ENCODE assay signal across 8 cellular contexts in the genomic region with DNA sequence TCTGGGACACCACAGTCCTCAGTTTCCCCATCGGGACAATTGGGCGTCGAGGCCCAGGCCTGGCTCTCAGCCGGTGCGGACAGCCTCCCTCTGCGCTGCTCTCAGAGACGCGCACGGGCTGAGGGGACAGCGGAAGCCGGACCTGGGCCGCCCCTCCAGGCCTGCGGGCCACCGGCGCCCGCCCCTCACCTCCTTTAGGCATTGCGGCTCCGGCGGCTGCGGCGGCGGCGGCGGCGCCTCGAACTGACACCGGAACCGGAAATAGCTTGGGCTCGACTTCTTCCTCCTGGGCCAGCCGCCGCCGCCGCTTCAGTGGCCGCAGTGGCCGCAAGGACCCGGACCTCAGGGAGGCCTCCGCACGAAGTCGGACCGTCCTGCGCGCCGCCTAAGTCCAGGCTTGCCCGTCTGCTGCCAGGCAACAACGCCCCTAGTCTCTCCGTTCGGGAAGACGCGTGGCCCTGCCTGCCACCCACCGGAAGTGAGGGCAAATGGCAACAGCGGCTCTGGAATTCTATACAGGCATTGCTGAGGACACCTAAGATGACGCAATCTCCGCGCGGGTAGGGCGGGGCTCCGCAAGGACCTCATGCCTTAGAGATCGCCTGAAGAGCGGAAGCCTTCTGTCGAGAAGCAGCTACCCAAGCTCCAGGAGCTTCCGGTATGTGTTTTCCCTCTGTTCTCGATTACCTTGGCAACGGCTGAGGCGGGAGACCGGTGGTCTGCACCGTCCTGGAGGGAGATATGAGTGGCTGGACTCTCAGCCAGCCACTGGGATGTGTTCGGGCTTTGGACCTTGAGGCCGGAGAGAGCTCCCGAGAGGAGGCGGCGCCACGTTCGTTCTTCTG. TPM values are rescaled to one million over a fixed set of nuclear protein-coding genes. Genes with fewer than 3 reads are reported as not detected.
DNase-seq lines count a peak whose midpoint lies in the region; ATAC-seq and TF ChIP-seq lines count a peak whose summit lies in the region.

BUD31 (plus strand) TSS at position 623 of the 845 bp plus-strand sequence. CDS start 2,124 bp downstream, outside the sequence.
PDAP1 (minus strand) TSS at position 251 of the 845 bp plus-strand sequence; CDS start at position 202, 49 bp downstream.

- H3K36me3 Mint-ChIP-seq in naive thymus-derived CD8-positive, alpha-beta T cell = peaks cover 0 to 42% (median 9%) of the 10 kb centered on the region in 3 donors

- H2AFZ ChIP-seq in DND-41 (ENCODE audit: low read depth, low read length) (peak within 1 kb of the TSS; percentile 96), GM23248 (peak within 1 kb of the TSS; percentile 64), fibroblast of lung (ENCODE audit: low read length) (peak within 1 kb of the TSS; percentile 93)

- 1% methylated on average over 57 to 72 of the region's 73 CpGs for WGBS in GM23248 (ENCODE audit: low coverage in 1 of 2, low lambda C conversion rate in 2 of 2, missing lambda C conversion rate in 2 of 2), 2 experiments

- H3K36me3 ChIP-seq in DND-41 (ENCODE audit: insufficient read depth, low read length) (peaks cover 68% of the 10 kb centered on the region), GM23248 (ENCODE audit: low read depth) (peaks cover 30% of the 10 kb centered on the region), fibroblast of lung (ENCODE audit: control insufficient read depth, insufficient read depth, low read length) (peaks cover 8% of the 10 kb centered on the region)

- peak within 1 kb of the TSS; percentile 99 for H3K27ac ChIP-seq in DND-41 (ENCODE audit: low read length)
- H3K27ac ChIP-seq in GM23248 = peak within 1 kb of the TSS; percentile 96
- peak within 1 kb of the TSS; percentile 99 for H3K27ac ChIP-seq in fibroblast of lung (ENCODE audit: insufficient read depth, low read length)

- peaks cover 33 to 74% (median 55%) of the 10 kb centered on the region in 4 donors for H3K4me1 Mint-ChIP-seq in naive thymus-derived CD8-positive, alpha-beta T cell

- H3K9me2 ChIP-seq in GM23248 (ENCODE audit: insufficient read depth) = no peaks in the 10 kb centered on the region

- no peaks in the 10 kb centered on the region for H3K9me3 Mint-ChIP-seq in naive thymus-derived CD8-positive, alpha-beta T cell

- peak within 1 kb of the TSS; percentile 91 to 100 (median 96) for H3K4me3 Mint-ChIP-seq in naive thymus-derived CD8-positive, alpha-beta T cell

- peak within 1 kb of the TSS; percentile 94 to 99 (median 98) for H3K27ac Mint-ChIP-seq in naive thymus-derived CD8-positive, alpha-beta T cell

- H3K4me3 ChIP-seq in DND-41 (ENCODE audit: low read depth in 1 of 2, low read length in 2 of 2) = peak within 1 kb of the TSS; percentile 58 to 86
- peak within 1 kb of the TSS; percentile 100 for H3K4me3 ChIP-seq in GM23248
- peak within 1 kb of the TSS; percentile 65 to 99 (median 86) for H3K4me3 ChIP-seq in fibroblast of lung (replicated peaks in 1 of 4; ENCODE audit: control extremely low read depth in 1 of 4, insufficient read depth in 1 of 4, low read depth in 3 of 4, low read length in 4 of 4)

- H3K79me2 ChIP-seq in DND-41 (ENCODE audit: insufficient read depth, low read length) (peaks cover 95% of the 10 kb centered on the region), GM23248 (ENCODE audit: insufficient read depth) (peaks cover 95% of the 10 kb centered on the region), fibroblast of lung (ENCODE audit: control insufficient read depth, insufficient read depth, low read length) (peaks cover 73% of the 10 kb centered on the region)

- H3K9ac ChIP-seq in DND-41 (ENCODE audit: low read depth, low read length) (peak within 1 kb of the TSS; percentile 90), GM23248 (peak within 1 kb of the TSS; percentile 98), fibroblast of lung (ENCODE audit: insufficient read depth, low read length) (peak within 1 kb of the TSS; percentile 99)

- DNase-seq in DND-41 = peak; percentile 95
- peak; percentile 97 for DNase-seq in GM23248
- peak; percentile 95 for DNase-seq in Kasumi-1 (lab: John Stamatoyannopoulos, UW)
- DNase-seq in RPMI7951 (ENCODE audit: low read depth) = peak; percentile 93
- peak; percentile 89 for DNase-seq in activated T-helper 1 cell treated with anti-CD3 and anti-CD28 coated beads, Interleukin-2, amount 50 U/mL, for 16 hours (ENCODE audit: low read depth in 1 of 2, low spot score in 1 of 2)
- peak; percentile 94 to 96 for DNase-seq in fibroblast of lung (ENCODE audit: low read depth in 2 of 2)
- peak; percentile 79 to 100 (median 96) for DNase-seq in naive thymus-derived CD8-positive, alpha-beta T cell
- peak; percentile 91 to 99 (median 96) for DNase-seq in stimulated activated naive CD4-positive, alpha-beta T cell (lab: John Stamatoyannopoulos, UW)

- H3K4me2 ChIP-seq in DND-41 (ENCODE audit: insufficient read depth, low read length) (peak within 1 kb of the TSS; percentile 73), GM23248 (ENCODE audit: unreplicated experiment) (peak within 1 kb of the TSS; percentile 100), fibroblast of lung (ENCODE audit: extremely low read depth, insufficient read depth, low read length) (peak within 1 kb of the TSS; percentile 100)

- H3K4me1 ChIP-seq in DND-41 (ENCODE audit: insufficient read depth, low read length) (peaks cover 54% of the 10 kb centered on the region), GM23248 (ENCODE audit: insufficient read depth) (peaks cover 31% of the 10 kb centered on the region), fibroblast of lung (ENCODE audit: control insufficient read depth, extremely low read depth, insufficient read depth, low read length) (peaks cover 16% of the 10 kb centered on the region)

- TF ChIP-seq CTCF in DND-41 (IDR thresholded peaks at IDR 0.05; ENCODE audit: borderline replicate concordance, extremely low read depth, low read length, poor library complexity, severe bottlenecking) (no peak), fibroblast of lung (conservative IDR thresholded peaks at IDR 0.05 in 1 of 2, IDR thresholded peaks at IDR 0.05 in 1 of 2; ENCODE audit: low read depth in 1 of 2, low read length in 2 of 2) (no peak)

- in situ Hi-C loops in GM23248 (cut with MboI) = no loop called here

- no peaks in the 10 kb centered on the region for H3K9me3 ChIP-seq in DND-41 (ENCODE audit: insufficient read depth, low read length, severe bottlenecking)
- no peaks in the 10 kb centered on the region for H3K9me3 ChIP-seq in GM23248 (ENCODE audit: low read depth)
- no peaks in the 10 kb centered on the region for H3K9me3 ChIP-seq in fibroblast of lung (ENCODE audit: control insufficient read depth, insufficient read depth, low read depth, low read length)

- H3F3A ChIP-seq in GM23248 (ENCODE audit: insufficient read depth) = peaks cover 27% of the 10 kb centered on the region

- POLR2A ChIA-PET in naive thymus-derived CD8-positive, alpha-beta T cell (lab: Charles Lee) = interaction anchor here (0.6 to 6.2 kb wide), 31 partner anchors 9 to 1021 kb away, joined by 3 to 102 read pairs (median 6); partner anchors contain the start of genes AP4M1, ARPC1A, ARPC1B and ATP5MF

- peak; percentile 85 for ATAC-seq in DND-41 (ENCODE audit: insufficient read depth, low read depth)
- ATAC-seq in naive thymus-derived CD8-positive, alpha-beta T cell = peak; percentile 82 to 84

- H4K20me1 ChIP-seq in DND-41 (ENCODE audit: insufficient read depth, low read length) = peaks cover 45% of the 10 kb centered on the region
- H4K20me1 ChIP-seq in GM23248 (ENCODE audit: insufficient read depth) = 0 out of 2 replicates have a peak, but pooled peaks cover 9% of the 10 kb centered on the region
- no peaks in the 10 kb centered on the region for H4K20me1 ChIP-seq in fibroblast of lung (ENCODE audit: control insufficient read depth, extremely low read depth, insufficient read depth, low read length)

- H3K27me3 Mint-ChIP-seq in naive thymus-derived CD8-positive, alpha-beta T cell = no peaks in the 10 kb centered on the region

- H3K27me3 ChIP-seq in DND-41 (ENCODE audit: insufficient read depth, low read length, poor library complexity) = no peaks in the 10 kb centered on the region
- no peaks in the 10 kb centered on the region for H3K27me3 ChIP-seq in GM23248 (replicated peaks; ENCODE audit: insufficient read depth)
- H3K27me3 ChIP-seq in fibroblast of lung (ENCODE audit: control insufficient read depth, insufficient read depth, low read length) = no peaks in the 10 kb centered on the region

RNA-seq across cellular contexts. Expression of gene BUD31, which starts in this region (rescaled TPM):
- 71.8 and 79.4 TPM in 2 replicates for total RNA-seq in GM23248 (2014; rRNA removed; shearing (Covaris generic))
- polyA plus RNA-seq in GM23248 (2016; fragmentation: Nextera tagmentation; extraction: Ambion mirVana) (316 and 318 TPM in 2 replicates), fibroblast of lung (83.4 and 94.8 TPM in 2 replicates)
- 210 and 240 TPM in 2 replicates for total RNA-seq in RPMI7951 (2014; rRNA removed; shearing (Covaris generic))
- 114 and 129 TPM in 2 replicates for total RNA-seq in fibroblast of lung
- 109 and 110 TPM in 2 replicates for polyA plus RNA-seq in fibroblast of lung (2012)
- 11.8 and 19.9 TPM in 2 replicates for polyA minus RNA-seq in fibroblast of lung (ENCODE audit: low replicate concordance)
- total RNA-seq in naive thymus-derived CD8-positive, alpha-beta T cell = 10 to 100 TPM; 61.7 to 74.6 TPM
- polyA plus RNA-seq in naive thymus-derived CD8-positive, alpha-beta T cell = 100 to 1,000 TPM; 151 to 216 (median 170) TPM

RNA-seq across cellular contexts. Expression of gene PDAP1, which starts in this region (rescaled TPM):
- 91.3 and 141 TPM in 2 replicates for total RNA-seq in GM23248 (2014; rRNA removed; shearing (Covaris generic))
- 91.0 and 95.5 TPM in 2 replicates for polyA plus RNA-seq in GM23248 (2016; fragmentation: Nextera tagmentation; extraction: Ambion mirVana)
- total RNA-seq in RPMI7951 (2014; rRNA removed; shearing (Covaris generic)) = 82.1 and 129 TPM in 2 replicates
- total RNA-seq in fibroblast of lung = 29.6 and 34.7 TPM in 2 replicates
- polyA plus RNA-seq in fibroblast of lung = 105 and 136 TPM in 2 replicates
- polyA plus RNA-seq in fibroblast of lung (2012) = 205 and 288 TPM in 2 replicates
- 57.0 and 61.1 TPM in 2 replicates for polyA minus RNA-seq in fibroblast of lung (ENCODE audit: low replicate concordance)
- 10 to 100 TPM; 70.2 to 75.1 TPM for total RNA-seq in naive thymus-derived CD8-positive, alpha-beta T cell
- polyA plus RNA-seq in naive thymus-derived CD8-positive, alpha-beta T cell = 10 to 100 TPM; 24.0 to 35.6 (median 33.4) TPM

Comparison
In these comparisons a context has a peak if more than half of its experiments do, and no peak if none do; other contexts are left out.
1. Peak in every context shown above with its lines: DNase-seq, ATAC-seq, H3K4me3 ChIP-seq and H3K27ac ChIP-seq.